1 cellular context compared by ENCODE assay signal in the genomic region with DNA sequence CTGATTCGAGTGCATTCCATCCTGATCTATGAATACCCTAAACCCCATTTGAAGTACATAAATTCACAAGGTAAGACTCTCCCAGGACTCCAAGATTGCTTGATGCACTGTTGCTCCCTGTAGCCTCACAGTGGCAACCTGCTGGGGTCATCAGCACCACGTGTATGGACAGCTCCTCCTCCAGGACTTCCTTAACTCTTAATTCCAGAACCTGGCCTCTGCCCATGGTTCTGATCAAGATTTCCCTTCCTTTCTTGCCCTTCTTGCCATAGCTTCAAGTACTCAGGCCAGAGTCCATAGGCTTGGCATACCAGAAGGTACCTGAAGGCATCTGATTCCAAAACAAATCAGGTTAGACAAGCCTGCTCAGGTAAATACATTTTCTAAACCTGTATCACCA.
A peak's percentile ranks its signal among the peaks of the same experiment; 100 is the strongest.
TF ChIP-seq lines count a peak whose summit lies in the region.

No MANE protein-coding gene starts in this region.

TF ChIP-seq in HepG2, 621 proteins besides CTCF, POLR2A, EP300 and RAD21 (continued from another document and continues in another):
- TF ChIP-seq IKZF5 (CRISPR knock-in tag; IDR thresholded peaks at IDR 0.05) (peak; percentile 68; the same call in 1 of the 2 replicates), ZNF878 (CRISPR knock-in tag; IDR thresholded peaks at IDR 0.05) (0 out of 2 replicates have a peak, but pooled peaks have one; percentile 54), HES4 (CRISPR knock-in tag; IDR thresholded peaks at IDR 0.05; ENCODE audit: borderline replicate concordance) (0 out of 2 replicates have a peak, but pooled peaks have one; percentile 33), EHMT2 (IDR thresholded peaks at IDR 0.05; ENCODE audit: borderline replicate concordance, low read depth, low read length) (peak; percentile 87; the same call in 1 of the 2 replicates), SIN3A (IDR thresholded peaks at IDR 0.05; ENCODE audit: borderline replicate concordance, low read depth, low read length) (peak; percentile 63; the same call in 1 of the 2 replicates), ZSCAN25 (CRISPR knock-in tag; IDR thresholded peaks at IDR 0.05) (peak; percentile 40; the same call in 1 of the 2 replicates), ETV6 (CRISPR knock-in tag; conservative IDR thresholded peaks at IDR 0.05) (0 out of 2 replicates have a peak, but pooled peaks have one; percentile 52), KAT8 (CRISPR knock-in tag; IDR thresholded peaks at IDR 0.05) (peak; percentile 28; the same call in 1 of the 2 replicates), SMAD9 (CRISPR knock-in tag; IDR thresholded peaks at IDR 0.05) (0 out of 2 replicates have a peak, but pooled peaks have one; percentile 75), ZNF335 (CRISPR knock-in tag; IDR thresholded peaks at IDR 0.05) (0 out of 2 replicates have a peak, but pooled peaks have one; percentile 26), ZMAT3 (CRISPR knock-in tag; conservative IDR thresholded peaks at IDR 0.05) (peak; percentile 64; the same call in 1 of the 2 replicates), RXRB (CRISPR knock-in tag; IDR thresholded peaks at IDR 0.05; ENCODE audit: borderline replicate concordance) (0 out of 2 replicates have a peak, but pooled peaks have one; percentile 26), RARA (CRISPR knock-in tag; IDR thresholded peaks at IDR 0.05) (peak; percentile 48; the same call in 1 of the 2 replicates), PBX3 (CRISPR knock-in tag; IDR thresholded peaks at IDR 0.05; ENCODE audit: borderline replicate concordance) (no peak; the same call in 1 of the 2 replicates), MTF1 (CRISPR knock-in tag; IDR thresholded peaks at IDR 0.05) (no peak), ZNF383 (CRISPR knock-in tag; IDR thresholded peaks at IDR 0.05; ENCODE audit: borderline replicate concordance) (no peak), BORCS8-MEF2B (CRISPR knock-in tag; IDR thresholded peaks at IDR 0.05) (0 out of 2 replicates have a peak, but pooled peaks have one; percentile 47), NR2F6 (IDR thresholded peaks at IDR 0.05) (no peak), NR2F6 (CRISPR knock-in tag; IDR thresholded peaks at IDR 0.05) (peak; percentile 49; the same call in 1 of the 2 replicates), SMAD3 (CRISPR knock-in tag; IDR thresholded peaks at IDR 0.05) (no peak), ZNF816 (CRISPR knock-in tag; IDR thresholded peaks at IDR 0.05; ENCODE audit: borderline replicate concordance) (peak; percentile 64; the same call in 1 of the 2 replicates), KLF6 (CRISPR knock-in tag; IDR thresholded peaks at IDR 0.05) (peak; percentile 88), DPF2 (CRISPR knock-in tag; IDR thresholded peaks at IDR 0.05; ENCODE audit: borderline replicate concordance, low read depth) (no peak), ATF2 (CRISPR knock-in tag; IDR thresholded peaks at IDR 0.05) (0 out of 2 replicates have a peak, but pooled peaks have one; percentile 30), ZNF431 (CRISPR knock-in tag; IDR thresholded peaks at IDR 0.05; ENCODE audit: borderline replicate concordance, low read depth) (no peak), ZNF766 (CRISPR knock-in tag; IDR thresholded peaks at IDR 0.05; ENCODE audit: borderline replicate concordance) (no peak), ZFP36L2 (CRISPR knock-in tag; IDR thresholded peaks at IDR 0.05) (peak; percentile 85; the same call in 1 of the 2 replicates), ZNF331 (CRISPR knock-in tag; IDR thresholded peaks at IDR 0.05) (peak; percentile 86), ZNF296 (CRISPR knock-in tag; conservative IDR thresholded peaks at IDR 0.05) (peak; percentile 69; the same call in 1 of the 2 replicates), ATM (IDR thresholded peaks at IDR 0.05; ENCODE audit: borderline replicate concordance) (no peak), NFYC (CRISPR knock-in tag; IDR thresholded peaks at IDR 0.05) (no peak)
- TF ChIP-seq, protein P1, sequence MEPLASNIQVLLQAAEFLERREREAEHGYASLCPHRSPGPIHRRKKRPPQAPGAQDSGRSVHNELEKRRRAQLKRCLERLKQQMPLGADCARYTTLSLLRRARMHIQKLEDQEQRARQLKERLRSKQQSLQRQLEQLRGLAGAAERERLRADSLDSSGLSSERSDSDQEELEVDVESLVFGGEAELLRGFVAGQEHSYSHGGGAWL (CRISPR knock-in tag; IDR thresholded peaks at IDR 0.05): 0 out of 2 replicates have a peak, but pooled peaks have one; percentile 54
- TF ChIP-seq, protein P2, sequence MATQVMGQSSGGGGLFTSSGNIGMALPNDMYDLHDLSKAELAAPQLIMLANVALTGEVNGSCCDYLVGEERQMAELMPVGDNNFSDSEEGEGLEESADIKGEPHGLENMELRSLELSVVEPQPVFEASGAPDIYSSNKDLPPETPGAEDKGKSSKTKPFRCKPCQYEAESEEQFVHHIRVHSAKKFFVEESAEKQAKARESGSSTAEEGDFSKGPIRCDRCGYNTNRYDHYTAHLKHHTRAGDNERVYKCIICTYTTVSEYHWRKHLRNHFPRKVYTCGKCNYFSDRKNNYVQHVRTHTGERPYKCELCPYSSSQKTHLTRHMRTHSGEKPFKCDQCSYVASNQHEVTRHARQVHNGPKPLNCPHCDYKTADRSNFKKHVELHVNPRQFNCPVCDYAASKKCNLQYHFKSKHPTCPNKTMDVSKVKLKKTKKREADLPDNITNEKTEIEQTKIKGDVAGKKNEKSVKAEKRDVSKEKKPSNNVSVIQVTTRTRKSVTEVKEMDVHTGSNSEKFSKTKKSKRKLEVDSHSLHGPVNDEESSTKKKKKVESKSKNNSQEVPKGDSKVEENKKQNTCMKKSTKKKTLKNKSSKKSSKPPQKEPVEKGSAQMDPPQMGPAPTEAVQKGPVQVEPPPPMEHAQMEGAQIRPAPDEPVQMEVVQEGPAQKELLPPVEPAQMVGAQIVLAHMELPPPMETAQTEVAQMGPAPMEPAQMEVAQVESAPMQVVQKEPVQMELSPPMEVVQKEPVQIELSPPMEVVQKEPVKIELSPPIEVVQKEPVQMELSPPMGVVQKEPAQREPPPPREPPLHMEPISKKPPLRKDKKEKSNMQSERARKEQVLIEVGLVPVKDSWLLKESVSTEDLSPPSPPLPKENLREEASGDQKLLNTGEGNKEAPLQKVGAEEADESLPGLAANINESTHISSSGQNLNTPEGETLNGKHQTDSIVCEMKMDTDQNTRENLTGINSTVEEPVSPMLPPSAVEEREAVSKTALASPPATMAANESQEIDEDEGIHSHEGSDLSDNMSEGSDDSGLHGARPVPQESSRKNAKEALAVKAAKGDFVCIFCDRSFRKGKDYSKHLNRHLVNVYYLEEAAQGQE (IDR thresholded peaks at IDR 0.05; ENCODE audit: borderline replicate concordance in 1 of 2, low read depth in 1 of 2, low read length in 2 of 2): peak; percentile 89 to 98
- TF ChIP-seq, protein P3, sequence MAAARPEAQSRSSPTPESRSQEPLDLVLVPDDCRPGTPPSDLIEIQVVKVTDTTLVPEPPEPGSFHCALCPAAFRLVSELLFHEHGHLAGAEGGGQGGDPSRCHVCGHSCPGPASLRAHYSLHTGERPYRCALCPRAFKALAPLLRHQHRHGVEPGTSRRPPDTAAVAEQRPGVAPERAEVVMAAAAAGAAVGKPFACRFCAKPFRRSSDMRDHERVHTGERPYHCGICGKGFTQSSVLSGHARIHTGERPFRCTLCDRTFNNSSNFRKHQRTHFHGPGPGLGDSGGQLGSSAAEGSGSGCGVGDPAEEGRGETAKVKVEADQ (CRISPR knock-in tag; IDR thresholded peaks at IDR 0.05; ENCODE audit: borderline replicate concordance): 0 out of 2 replicates have a peak, but pooled peaks have one; percentile 28
- TF ChIP-seq, protein P4, sequence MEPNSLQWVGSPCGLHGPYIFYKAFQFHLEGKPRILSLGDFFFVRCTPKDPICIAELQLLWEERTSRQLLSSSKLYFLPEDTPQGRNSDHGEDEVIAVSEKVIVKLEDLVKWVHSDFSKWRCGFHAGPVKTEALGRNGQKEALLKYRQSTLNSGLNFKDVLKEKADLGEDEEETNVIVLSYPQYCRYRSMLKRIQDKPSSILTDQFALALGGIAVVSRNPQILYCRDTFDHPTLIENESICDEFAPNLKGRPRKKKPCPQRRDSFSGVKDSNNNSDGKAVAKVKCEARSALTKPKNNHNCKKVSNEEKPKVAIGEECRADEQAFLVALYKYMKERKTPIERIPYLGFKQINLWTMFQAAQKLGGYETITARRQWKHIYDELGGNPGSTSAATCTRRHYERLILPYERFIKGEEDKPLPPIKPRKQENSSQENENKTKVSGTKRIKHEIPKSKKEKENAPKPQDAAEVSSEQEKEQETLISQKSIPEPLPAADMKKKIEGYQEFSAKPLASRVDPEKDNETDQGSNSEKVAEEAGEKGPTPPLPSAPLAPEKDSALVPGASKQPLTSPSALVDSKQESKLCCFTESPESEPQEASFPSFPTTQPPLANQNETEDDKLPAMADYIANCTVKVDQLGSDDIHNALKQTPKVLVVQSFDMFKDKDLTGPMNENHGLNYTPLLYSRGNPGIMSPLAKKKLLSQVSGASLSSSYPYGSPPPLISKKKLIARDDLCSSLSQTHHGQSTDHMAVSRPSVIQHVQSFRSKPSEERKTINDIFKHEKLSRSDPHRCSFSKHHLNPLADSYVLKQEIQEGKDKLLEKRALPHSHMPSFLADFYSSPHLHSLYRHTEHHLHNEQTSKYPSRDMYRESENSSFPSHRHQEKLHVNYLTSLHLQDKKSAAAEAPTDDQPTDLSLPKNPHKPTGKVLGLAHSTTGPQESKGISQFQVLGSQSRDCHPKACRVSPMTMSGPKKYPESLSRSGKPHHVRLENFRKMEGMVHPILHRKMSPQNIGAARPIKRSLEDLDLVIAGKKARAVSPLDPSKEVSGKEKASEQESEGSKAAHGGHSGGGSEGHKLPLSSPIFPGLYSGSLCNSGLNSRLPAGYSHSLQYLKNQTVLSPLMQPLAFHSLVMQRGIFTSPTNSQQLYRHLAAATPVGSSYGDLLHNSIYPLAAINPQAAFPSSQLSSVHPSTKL (CRISPR knock-in tag; IDR thresholded peaks at IDR 0.05): 0 out of 2 replicates have a peak, but pooled peaks have one; percentile 48
- TF ChIP-seq, protein P5, sequence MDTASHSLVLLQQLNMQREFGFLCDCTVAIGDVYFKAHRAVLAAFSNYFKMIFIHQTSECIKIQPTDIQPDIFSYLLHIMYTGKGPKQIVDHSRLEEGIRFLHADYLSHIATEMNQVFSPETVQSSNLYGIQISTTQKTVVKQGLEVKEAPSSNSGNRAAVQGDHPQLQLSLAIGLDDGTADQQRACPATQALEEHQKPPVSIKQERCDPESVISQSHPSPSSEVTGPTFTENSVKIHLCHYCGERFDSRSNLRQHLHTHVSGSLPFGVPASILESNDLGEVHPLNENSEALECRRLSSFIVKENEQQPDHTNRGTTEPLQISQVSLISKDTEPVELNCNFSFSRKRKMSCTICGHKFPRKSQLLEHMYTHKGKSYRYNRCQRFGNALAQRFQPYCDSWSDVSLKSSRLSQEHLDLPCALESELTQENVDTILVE (CRISPR knock-in tag; IDR thresholded peaks at IDR 0.05): 0 out of 2 replicates have a peak, but pooled peaks have one; percentile 65
- TF ChIP-seq, protein P6, sequence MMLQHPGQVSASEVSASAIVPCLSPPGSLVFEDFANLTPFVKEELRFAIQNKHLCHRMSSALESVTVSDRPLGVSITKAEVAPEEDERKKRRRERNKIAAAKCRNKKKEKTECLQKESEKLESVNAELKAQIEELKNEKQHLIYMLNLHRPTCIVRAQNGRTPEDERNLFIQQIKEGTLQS (CRISPR knock-in tag; IDR thresholded peaks at IDR 0.05): peak; percentile 47; the same call in 1 of the 2 replicates
- TF ChIP-seq, protein P7, sequence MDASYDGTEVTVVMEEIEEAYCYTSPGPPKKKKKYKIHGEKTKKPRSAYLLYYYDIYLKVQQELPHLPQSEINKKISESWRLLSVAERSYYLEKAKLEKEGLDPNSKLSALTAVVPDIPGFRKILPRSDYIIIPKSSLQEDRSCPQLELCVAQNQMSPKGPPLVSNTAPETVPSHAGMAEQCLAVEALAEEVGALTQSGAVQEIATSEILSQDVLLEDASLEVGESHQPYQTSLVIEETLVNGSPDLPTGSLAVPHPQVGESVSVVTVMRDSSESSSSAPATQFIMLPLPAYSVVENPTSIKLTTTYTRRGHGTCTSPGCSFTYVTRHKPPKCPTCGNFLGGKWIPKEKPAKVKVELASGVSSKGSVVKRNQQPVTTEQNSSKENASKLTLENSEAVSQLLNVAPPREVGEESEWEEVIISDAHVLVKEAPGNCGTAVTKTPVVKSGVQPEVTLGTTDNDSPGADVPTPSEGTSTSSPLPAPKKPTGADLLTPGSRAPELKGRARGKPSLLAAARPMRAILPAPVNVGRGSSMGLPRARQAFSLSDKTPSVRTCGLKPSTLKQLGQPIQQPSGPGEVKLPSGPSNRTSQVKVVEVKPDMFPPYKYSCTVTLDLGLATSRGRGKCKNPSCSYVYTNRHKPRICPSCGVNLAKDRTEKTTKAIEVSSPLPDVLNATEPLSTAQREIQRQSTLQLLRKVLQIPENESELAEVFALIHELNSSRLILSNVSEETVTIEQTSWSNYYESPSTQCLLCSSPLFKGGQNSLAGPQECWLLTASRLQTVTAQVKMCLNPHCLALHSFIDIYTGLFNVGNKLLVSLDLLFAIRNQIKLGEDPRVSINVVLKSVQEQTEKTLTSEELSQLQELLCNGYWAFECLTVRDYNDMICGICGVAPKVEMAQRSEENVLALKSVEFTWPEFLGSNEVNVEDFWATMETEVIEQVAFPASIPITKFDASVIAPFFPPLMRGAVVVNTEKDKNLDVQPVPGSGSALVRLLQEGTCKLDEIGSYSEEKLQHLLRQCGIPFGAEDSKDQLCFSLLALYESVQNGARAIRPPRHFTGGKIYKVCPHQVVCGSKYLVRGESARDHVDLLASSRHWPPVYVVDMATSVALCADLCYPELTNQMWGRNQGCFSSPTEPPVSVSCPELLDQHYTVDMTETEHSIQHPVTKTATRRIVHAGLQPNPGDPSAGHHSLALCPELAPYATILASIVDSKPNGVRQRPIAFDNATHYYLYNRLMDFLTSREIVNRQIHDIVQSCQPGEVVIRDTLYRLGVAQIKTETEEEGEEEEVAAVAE (CRISPR knock-in tag; IDR thresholded peaks at IDR 0.05; ENCODE audit: borderline replicate concordance): peak; percentile 82
